10 cellular contexts compared by ENCODE assay signal in the genomic region with DNA sequence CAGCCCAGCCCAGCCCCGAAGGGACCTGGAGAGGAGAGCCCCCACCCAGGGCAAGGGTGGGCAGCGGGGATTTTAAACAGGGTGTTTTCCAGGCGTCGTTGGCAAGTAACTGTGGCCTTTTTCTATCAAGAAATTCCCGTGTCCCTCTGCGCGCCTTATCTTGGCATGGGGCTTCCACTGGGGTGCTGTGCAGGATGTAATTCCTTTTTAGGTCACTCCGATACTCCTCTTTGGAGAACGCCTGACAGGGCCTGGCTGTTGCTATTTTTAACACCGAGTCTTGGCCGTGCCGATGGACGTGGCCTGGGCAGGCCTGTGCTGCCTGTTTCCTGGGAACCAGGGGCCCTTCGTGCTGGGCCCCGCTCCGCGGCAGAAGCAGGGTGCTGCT.
DNase-seq lines count a peak whose midpoint lies in the region; ATAC-seq and TF ChIP-seq lines count a peak whose summit lies in the region.
"Had no signal": no experiment of that assay in that cellular context is flagged by ENCODE, and none has a peak within 500 bp of the region (broad histone marks: within the 10 kb centered on the region; RNA-seq: fewer than 3 reads in every experiment).

No MANE protein-coding gene starts in this region.

- TF ChIP-seq CTCF in RWPE1 (conservative IDR thresholded peaks at IDR 0.05; ENCODE audit: low read depth) (no peak), esophagus squamous epithelium (IDR thresholded peaks at IDR 0.05) (no peak), stomach (IDR thresholded peaks at IDR 0.05) (no peak), PC-9 (conservative IDR thresholded peaks at IDR 0.05) (no peak)

- POLR2A ChIA-PET in RWPE1 (lab: Yijun Ruan, JAX; ENCODE audit: low non-redundant PET) (no interaction called here), PC-9 (lab: Charles Lee; ENCODE audit: unreplicated experiment) (no interaction called here)
- POLR2A ChIA-PET in naive thymus-derived CD4-positive, alpha-beta T cell (lab: Charles Lee) = no interaction called here

- no peak overlapping the region for H3K4me3 Mint-ChIP-seq in naive thymus-derived CD4-positive, alpha-beta T cell
- H3K4me3 Mint-ChIP-seq: CD4-positive, CD25-positive, alpha-beta regulatory T cell had no signal

- DNase-seq in RWPE1 (ENCODE audit: low spot score) (no peak), esophagus squamous epithelium (lab: John Stamatoyannopoulos, UW) (no peak), medulla oblongata (ENCODE audit: extremely low spot score) (peak; percentile 51), stomach (peak; percentile 78), NOMO-1 treated with DMSO at 0.1 percent for 48 hours (lab: John Stamatoyannopoulos, UW; ENCODE audit: unreplicated experiment) (no peak), PC-9 (no peak)
- no peak for DNase-seq in naive thymus-derived CD4-positive, alpha-beta T cell
- DNase-seq: CD4-positive, CD25-positive, alpha-beta regulatory T cell; HCEC 1CT had no signal

- peaks cover 23 to 58% (median 52%) of the 10 kb centered on the region in 7 donors for H3K4me1 Mint-ChIP-seq in naive thymus-derived CD4-positive, alpha-beta T cell

- no peak for ATAC-seq in HG03460 (IDR thresholded peaks at IDR 0.05; ENCODE audit: unreplicated experiment)
- ATAC-seq in naive thymus-derived CD4-positive, alpha-beta T cell = no peak

- H3K4me3 ChIP-seq in esophagus squamous epithelium = no peak overlapping the region
- no peak overlapping the region for H3K4me3 ChIP-seq in stomach
- H3K4me3 ChIP-seq in naive thymus-derived CD4-positive, alpha-beta T cell (ENCODE audit: low read length) = no peak overlapping the region
- no peak overlapping the region for H3K4me3 ChIP-seq in PC-9

- H3K36me3 ChIP-seq in esophagus squamous epithelium = no peaks in the 10 kb centered on the region
- no peaks in the 10 kb centered on the region for H3K36me3 ChIP-seq in stomach
- H3K36me3 ChIP-seq in naive thymus-derived CD4-positive, alpha-beta T cell (ENCODE audit: control insufficient read depth in 2 of 3, insufficient read depth in 3 of 3, low read length in 3 of 3) = no peaks in the 10 kb centered on the region
- no peaks in the 10 kb centered on the region for H3K36me3 ChIP-seq in PC-9 (ENCODE audit: low read depth)

- no peaks in the 10 kb centered on the region for H3K27me3 ChIP-seq in esophagus squamous epithelium
- no peaks in the 10 kb centered on the region for H3K27me3 ChIP-seq in stomach
- no peaks in the 10 kb centered on the region for H3K27me3 ChIP-seq in naive thymus-derived CD4-positive, alpha-beta T cell (ENCODE audit: control insufficient read depth in 2 of 2, insufficient read depth in 2 of 2, low read length in 2 of 2)
- no peaks in the 10 kb centered on the region for H3K27me3 ChIP-seq in PC-9 (ENCODE audit: insufficient read depth, low read depth)

- CTCF ChIA-PET in RWPE1 (lab: Yijun Ruan, JAX) = no interaction called here
- CTCF ChIA-PET in naive thymus-derived CD4-positive, alpha-beta T cell (lab: Charles Lee) = no interaction called here
- CTCF ChIA-PET in PC-9 (lab: Charles Lee) = no interaction called here

- no peaks in the 10 kb centered on the region for H3K36me3 Mint-ChIP-seq in naive thymus-derived CD4-positive, alpha-beta T cell
- H3K36me3 Mint-ChIP-seq: CD4-positive, CD25-positive, alpha-beta regulatory T cell had no signal

- intact Hi-C loops in esophagus squamous epithelium (cut with DNase I) (loop anchor here (10.0 kb wide), 2 partner anchors 97 to 237 kb away; partner anchors contain the start of genes INPP5A and PWWP2B), stomach (cut with DNase I; ENCODE audit: low total_unique reads) (no loop called here), PC-9 (cut with micrococcal nuclease; ENCODE audit: unreplicated experiment) (loop anchor here (10.0 kb wide), 2 partner anchors 57 to 247 kb away; no protein-coding TSS in a partner anchor)
- intact Hi-C loops in naive thymus-derived CD4-positive, alpha-beta T cell (cut with micrococcal nuclease) = no loop called here

- no peaks in the 10 kb centered on the region for H3K9me3 Mint-ChIP-seq in naive thymus-derived CD4-positive, alpha-beta T cell

- H3K9me3 ChIP-seq in esophagus squamous epithelium = no peaks in the 10 kb centered on the region
- no peaks in the 10 kb centered on the region for H3K9me3 ChIP-seq in stomach
- no peaks in the 10 kb centered on the region for H3K9me3 ChIP-seq in naive thymus-derived CD4-positive, alpha-beta T cell (ENCODE audit: control insufficient read depth in 2 of 3, low read length in 3 of 3)
- no peaks in the 10 kb centered on the region for H3K9me3 ChIP-seq in PC-9 (ENCODE audit: insufficient read depth, low read depth)

- no peak overlapping the region for H3K4me2 ChIP-seq in PC-9

- 39 to 46% methylated on average over 13 to 16 of the region's 17 CpGs for WGBS in esophagus squamous epithelium, 2 donors
- WGBS in stomach, 5 donors = 18 to 47% (median 30%) methylated on average over 16 to 17 of the region's 17 CpGs

- H2AFZ ChIP-seq in PC-9 = no peak overlapping the region

- no peaks in the 10 kb centered on the region for H4K20me1 ChIP-seq in PC-9 (ENCODE audit: insufficient read depth)

- H3K4me1 ChIP-seq in esophagus squamous epithelium (peaks cover 18 to 88% (median 52%) of the 10 kb centered on the region in 3 donors), stomach (peaks cover 36 to 89% (median 76%) of the 10 kb centered on the region in 4 donors), PC-9 (replicated peaks; ENCODE audit: insufficient read depth) (no peaks in the 10 kb centered on the region)
- H3K4me1 ChIP-seq in naive thymus-derived CD4-positive, alpha-beta T cell (ENCODE audit: control insufficient read depth in 2 of 2, insufficient read depth in 2 of 2, low read length in 2 of 2) = peaks cover 0 to 7% of the 10 kb centered on the region in 2 donors

- H3K27ac ChIP-seq in RWPE1 (peak overlapping the region; percentile 71), esophagus squamous epithelium (peak overlapping the region; percentile 61 to 91 (median 82)), stomach (peak overlapping the region; percentile 80 to 95 (median 86)), PC-9 (no peak overlapping the region)
- H3K27ac ChIP-seq in naive thymus-derived CD4-positive, alpha-beta T cell (ENCODE audit: low read depth, low read length) = no peak overlapping the region

- no TSS peak for BruUV-seq in PC-9 (replicated peaks; lab: Mats Ljungman, UMichigan)

- no peaks in the 10 kb centered on the region for H3K79me2 ChIP-seq in PC-9 (ENCODE audit: low read depth)

- no peaks in the 10 kb centered on the region for H3K9me2 ChIP-seq in PC-9 (ENCODE audit: insufficient read depth)

- H3K27ac Mint-ChIP-seq in naive thymus-derived CD4-positive, alpha-beta T cell = peak overlapping the region in 1 of 9 donors; percentile 25
- H3K27ac Mint-ChIP-seq: CD4-positive, CD25-positive, alpha-beta regulatory T cell had no signal

- no peak for TF ChIP-seq POLR2A in esophagus squamous epithelium (IDR thresholded peaks at IDR 0.05)
- TF ChIP-seq POLR2A in stomach (IDR thresholded peaks at IDR 0.05) = no peak

- no peaks in the 10 kb centered on the region for H3F3A ChIP-seq in PC-9 (ENCODE audit: insufficient read depth, low read depth)

- H3K27me3 Mint-ChIP-seq in naive thymus-derived CD4-positive, alpha-beta T cell = no peaks in the 10 kb centered on the region
- H3K27me3 Mint-ChIP-seq: CD4-positive, CD25-positive, alpha-beta regulatory T cell had no signal

- peak; percentile 45 for TF ChIP-seq EP300 in stomach (IDR thresholded peaks at IDR 0.05)

Comparison
In these comparisons a context has a peak if more than half of its experiments do, and no peak if none do; other contexts are left out.
1. DNase-seq: peak in medulla oblongata (single experiment) and stomach (single experiment); none in RWPE1 (single experiment), esophagus squamous epithelium (single experiment), naive thymus-derived CD4-positive, alpha-beta T cell (0 of 9), NOMO-1 treated with DMSO at 0.1 percent for 48 hours (single experiment) and PC-9 (0 of 2).
2. H3K27ac ChIP-seq: peak in RWPE1 (single experiment), esophagus squamous epithelium (4 of 4) and stomach (5 of 5); none in naive thymus-derived CD4-positive, alpha-beta T cell (single experiment) and PC-9 (single experiment).
3. intact Hi-C loops: an anchor here in esophagus squamous epithelium (10.0 kb wide) and PC-9 (10.0 kb wide); none called in stomach and naive thymus-derived CD4-positive, alpha-beta T cell.